ENCODE assay signal across 18 cellular contexts in the genomic region with DNA sequence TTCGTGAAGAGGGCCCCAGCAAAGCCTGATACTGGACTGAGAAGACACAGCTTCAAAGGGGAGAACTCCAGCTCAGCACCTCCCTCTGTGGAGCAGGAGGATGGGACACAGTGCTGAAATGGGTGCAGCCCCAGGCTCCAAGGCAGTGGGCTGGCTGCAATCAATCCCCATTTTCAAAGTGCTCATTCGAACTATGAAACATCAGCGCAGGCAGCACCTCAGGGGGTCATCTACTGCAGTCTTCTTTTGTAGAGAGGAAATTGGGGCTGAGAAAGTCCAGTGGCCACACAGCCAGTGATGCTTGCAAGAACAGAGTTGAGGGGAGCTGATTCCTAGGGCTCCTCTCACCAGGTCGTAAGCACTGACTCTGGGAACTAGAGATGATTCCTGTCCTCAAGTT. TPM values are rescaled to one million over a fixed set of nuclear protein-coding genes. Genes with fewer than 3 reads are reported as not detected.
DNase-seq lines count a peak whose midpoint lies in the region; ATAC-seq and TF ChIP-seq lines count a peak whose summit lies in the region.
"Had no signal": no experiment of that assay in that cellular context is flagged by ENCODE, and none has a peak within 500 bp of the region (broad histone marks: within the 10 kb centered on the region; RNA-seq: fewer than 3 reads in every experiment).

No MANE protein-coding gene starts in this region.

- H3K27ac ChIP-seq in BLaER1: no peak overlapping the region
- no peak overlapping the region for H3K27ac ChIP-seq in H9 (ENCODE audit: insufficient read length, low read depth, low read length)
- no peak overlapping the region for H3K27ac ChIP-seq in thyroid gland
- H3K27ac ChIP-seq: 22Rv1 had no signal

- H3K9me3 Mint-ChIP-seq in H9: no peaks in the 10 kb centered on the region; a peak in 1 of 5 replicates
- H3K9me3 Mint-ChIP-seq in stimulated activated naive B cell treated with anti-CD40 and anti-IgM and Interleukin-4, amounts not matched to agents 10 μg/mL and 1 μg/mL and 100 μg/mL, for 72 hours: peaks cover 8 to 10% of the 10 kb centered on the region in 2 donors
- H3K9me3 Mint-ChIP-seq: CD8-positive, alpha-beta T cell had no signal

- peak overlapping the region; percentile 38 for H2BK120ac ChIP-seq in H9 (ENCODE audit: low read depth, low read length, poor library complexity, severe bottlenecking)

- peaks cover 60 to 61% of the 10 kb centered on the region in 2 experiments for H3K4me1 Mint-ChIP-seq in H9
- H3K4me1 Mint-ChIP-seq in stimulated activated naive B cell treated with anti-CD40 and anti-IgM and Interleukin-4, amounts not matched to agents 10 μg/mL and 1 μg/mL and 100 μg/mL, for 72 hours: peaks cover 7 to 13% of the 10 kb centered on the region in 2 donors
- H3K4me1 Mint-ChIP-seq: B cell; CD4-positive, CD25-positive, alpha-beta regulatory T cell had no signal

- DNase-seq in H9 (peak; percentile 23), mucosa of gallbladder (ENCODE audit: low spot score) (peak; percentile 3), thyroid gland (no peak), D341Med (ENCODE audit: low spot score) (no peak)
- DNase-seq in stimulated activated naive B cell treated with anti-CD40 and anti-IgM and Interleukin-4, amounts not matched to agents 10 μg/mL and 1 μg/mL and 100 μg/mL, for 72 hours: no peak
- DNase-seq: Caco-2; CD4-positive, CD25-positive, alpha-beta regulatory T cell; CD8-positive, alpha-beta T cell; DMS 273 treated with DMSO at 0.1 percent for 48 hours; DMS79; EL; GDM1; H7 had no signal

- H3K56ac ChIP-seq in H9 (ENCODE audit: insufficient read length, low read depth, low read length): no peak overlapping the region

- H3K4me3 ChIP-seq in BLaER1: no peak overlapping the region
- H3K4me3 ChIP-seq in thyroid gland (replicated peaks in 1 of 3): no peak overlapping the region
- H3K4me3 ChIP-seq: GM12878 had no signal

- H3K36me3 Mint-ChIP-seq in H9 (ENCODE audit: insufficient read depth in 1 of 3, low read depth in 3 of 3): no peaks in the 10 kb centered on the region
- no peaks in the 10 kb centered on the region for H3K36me3 Mint-ChIP-seq in stimulated activated naive B cell treated with anti-CD40 and anti-IgM and Interleukin-4, amounts not matched to agents 10 μg/mL and 1 μg/mL and 100 μg/mL, for 72 hours
- H3K36me3 Mint-ChIP-seq: CD4-positive, CD25-positive, alpha-beta regulatory T cell; CD8-positive, alpha-beta T cell had no signal

- no peak overlapping the region for H2BK15ac ChIP-seq in H9 (ENCODE audit: low read depth, low read length)

- no peak overlapping the region for H2AFZ ChIP-seq in H9 (ENCODE audit: low read length)

- peaks cover 32% of the 10 kb centered on the region for H3K27me3 Mint-ChIP-seq in H9 (ENCODE audit: low read depth)
- H3K27me3 Mint-ChIP-seq in stimulated activated naive B cell treated with anti-CD40 and anti-IgM and Interleukin-4, amounts not matched to agents 10 μg/mL and 1 μg/mL and 100 μg/mL, for 72 hours: peaks cover 4 to 23% of the 10 kb centered on the region in 2 donors
- H3K27me3 Mint-ChIP-seq: B cell had no signal

- H3K18ac ChIP-seq in H9 (ENCODE audit: insufficient read length, low read depth, low read length): peak overlapping the region; percentile 31

- no peak overlapping the region for H2BK5ac ChIP-seq in H9 (ENCODE audit: insufficient read length, low read length)

- H4K5ac ChIP-seq in H9 (ENCODE audit: insufficient read length, low read depth, low read length): no peak overlapping the region

- no peaks in the 10 kb centered on the region for H3K36me3 ChIP-seq in BLaER1
- H3K36me3 ChIP-seq in thyroid gland: no peaks in the 10 kb centered on the region

- no peaks in the 10 kb centered on the region for H3K23me2 ChIP-seq in H9 (ENCODE audit: insufficient read length, low read depth, low read length, poor library complexity, severe bottlenecking)

- no peak overlapping the region for H3K27ac Mint-ChIP-seq in H9
- H3K27ac Mint-ChIP-seq in stimulated activated naive B cell treated with anti-CD40 and anti-IgM and Interleukin-4, amounts not matched to agents 10 μg/mL and 1 μg/mL and 100 μg/mL, for 72 hours: no peak overlapping the region
- H3K27ac Mint-ChIP-seq: B cell; CD8-positive, alpha-beta T cell had no signal

- H2BK20ac ChIP-seq in H9 (ENCODE audit: low read depth, low read length, poor library complexity, severe bottlenecking): no peak overlapping the region

- H3K4me1 ChIP-seq in BLaER1 (peaks cover 44% of the 10 kb centered on the region), H9 (ENCODE audit: insufficient read depth, low read length) (peaks cover 25% of the 10 kb centered on the region), thyroid gland (no peaks in the 10 kb centered on the region)
- H3K4me1 ChIP-seq: Caco-2 had no signal

- H4K91ac ChIP-seq in H9 (ENCODE audit: insufficient read length, low read depth, low read length): no peak overlapping the region

- no peak for TF ChIP-seq POLR2A in thyroid gland (IDR thresholded peaks at IDR 0.05)

- peaks cover 13% of the 10 kb centered on the region; the same call in 1 of the 2 replicates for H4K20me1 ChIP-seq in BLaER1
- no peaks in the 10 kb centered on the region for H4K20me1 ChIP-seq in H9 (ENCODE audit: control insufficient read depth, insufficient read depth, insufficient read length)

- H3K9me3 ChIP-seq in BLaER1: no peaks in the 10 kb centered on the region
- H3K9me3 ChIP-seq in H9 (ENCODE audit: control insufficient read depth, low read depth, low read length): no peaks in the 10 kb centered on the region
- no peaks in the 10 kb centered on the region for H3K9me3 ChIP-seq in thyroid gland
- H3K9me3 ChIP-seq: Caco-2 had no signal

- H3K79me1 ChIP-seq in H9 (ENCODE audit: insufficient read depth, low read depth, low read length, poor library complexity, severe bottlenecking): no peaks in the 10 kb centered on the region

- no peak for TF ChIP-seq CTCF in H9 (conservative IDR thresholded peaks at IDR 0.05)
- TF ChIP-seq CTCF in thyroid gland (IDR thresholded peaks at IDR 0.05): no peak

- H2BK12ac ChIP-seq in H9 (ENCODE audit: insufficient read length, low read depth, low read length): no peak overlapping the region

- H3K27me3 ChIP-seq in BLaER1 (no peaks in the 10 kb centered on the region; the same call in 1 of the 2 replicates), H9 (ENCODE audit: insufficient read depth, low read length) (peaks cover under 1% of the 10 kb centered on the region; the same call in 1 of the 2 replicates), thyroid gland (no peaks in the 10 kb centered on the region)

- H3K23ac ChIP-seq in H9 (ENCODE audit: insufficient read length, low read depth, low read length): no peak overlapping the region

- intact Hi-C loops in thyroid gland (cut with DNase I): no loop called here

- no CpG with 5 or more reads among the region's 4 CpGs for WGBS in H9 (ENCODE audit: extremely low coverage, insufficient read length, low lambda C conversion rate)
- 79 to 90% methylated on average over 4 of the region's 4 CpGs for WGBS in thyroid gland, 2 donors

- no peak overlapping the region for H3K9ac ChIP-seq in BLaER1
- no peak overlapping the region for H3K9ac ChIP-seq in H9 (ENCODE audit: extremely low read depth, insufficient read length, low read length)

- no peak for ATAC-seq in stimulated activated naive B cell treated with anti-CD40 and anti-IgM and Interleukin-4, amounts not matched to agents 10 μg/mL and 1 μg/mL and 100 μg/mL, for 72 hours (replicated peaks)
- ATAC-seq: CD8-positive, alpha-beta T cell; HCT116 had no signal

- no peak overlapping the region for H4K8ac ChIP-seq in H9 (replicated peaks; ENCODE audit: insufficient read length, low read depth, low read length)

- no peaks in the 10 kb centered on the region for H3K79me2 ChIP-seq in H9 (ENCODE audit: insufficient read depth, low read length)

- H3K4me2 ChIP-seq in BLaER1: peak overlapping the region; percentile 83
- H3K4me2 ChIP-seq in H9 (ENCODE audit: insufficient read depth, insufficient read length, low read length): no peak overlapping the region

- no peak overlapping the region for H2AK5ac ChIP-seq in H9 (ENCODE audit: insufficient read length, low read length)

- H3K14ac ChIP-seq in H9 (ENCODE audit: insufficient read depth, low read length): no peak overlapping the region; the same call in 1 of the 2 replicates

- H3T11ph ChIP-seq in H9 (ENCODE audit: low read length): no peak overlapping the region

- H3K4me3 Mint-ChIP-seq in H9: no peak overlapping the region
- no peak overlapping the region for H3K4me3 Mint-ChIP-seq in stimulated activated naive B cell treated with anti-CD40 and anti-IgM and Interleukin-4, amounts not matched to agents 10 μg/mL and 1 μg/mL and 100 μg/mL, for 72 hours
- H3K4me3 Mint-ChIP-seq: B cell; CD8-positive, alpha-beta T cell had no signal

- H3K4ac ChIP-seq in H9 (ENCODE audit: low read depth, low read length): no peak overlapping the region

RNA-seq across cellular contexts. Expression of gene OPCML, which starts 25.1 kb away (rescaled TPM):
- total RNA-seq in H9 (2021) (0.46 and 0.94 TPM in 2 replicates), mucosa of gallbladder (0.09 TPM), thyroid gland (under 1 TPM in 1 of 4 donors, not detected in 3; 0.33 TPM)
- total RNA-seq: B cell; Caco-2; CD4-positive, CD25-positive, alpha-beta regulatory T cell; CD8-positive, alpha-beta T cell; GM12878 had no signal

Comparison
In these comparisons a context has a peak if more than half of its experiments do, and no peak if none do; other contexts are left out.
1. DNase-seq: peak in H9 (single experiment) and mucosa of gallbladder (single experiment); none in stimulated activated naive B cell treated with anti-CD40 and anti-IgM and Interleukin-4, amounts not matched to agents 10 μg/mL and 1 μg/mL and 100 μg/mL, for 72 hours (single experiment), thyroid gland (0 of 2) and D341Med (single experiment).